ENCODE assay signal across 8 cellular contexts in the genomic region with DNA sequence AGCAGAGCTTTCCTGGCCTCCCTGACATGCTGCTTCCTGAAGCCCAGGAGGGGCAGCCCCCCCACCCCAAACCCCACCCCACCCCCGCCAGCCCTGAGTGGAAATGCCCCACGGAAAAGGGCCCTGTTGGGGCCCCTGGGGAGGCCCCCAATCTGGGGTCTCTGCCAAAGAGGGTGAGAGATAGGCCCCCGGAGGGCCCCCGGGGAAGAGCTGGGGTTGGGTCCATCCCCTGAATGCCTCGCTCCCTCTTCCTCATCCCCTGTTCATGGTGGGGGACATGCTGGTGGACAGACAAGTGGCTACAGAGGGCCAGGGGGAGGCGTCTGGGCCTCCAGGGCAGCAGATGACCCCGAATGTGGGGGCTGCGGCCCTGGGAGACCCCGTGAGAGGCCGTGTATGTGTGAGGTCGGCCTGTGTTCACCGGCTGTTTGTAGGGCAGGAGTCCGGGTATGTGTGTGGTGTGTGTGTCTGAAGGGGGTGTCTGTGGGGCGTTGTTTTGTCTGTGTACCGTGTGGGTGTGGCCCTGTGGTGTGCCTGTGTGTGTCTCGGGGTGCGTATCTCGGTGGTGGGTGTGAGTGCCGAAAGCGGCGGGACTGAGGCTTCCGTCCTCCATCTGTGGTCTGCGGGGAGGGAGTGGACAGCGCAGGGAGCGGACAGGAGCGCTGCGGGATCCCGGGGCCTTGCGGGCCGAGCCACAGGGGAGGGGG. TPM values are rescaled to one million over a fixed set of nuclear protein-coding genes. Genes with fewer than 3 reads are reported as not detected.
DNase-seq lines count a peak whose midpoint lies in the region; ATAC-seq and TF ChIP-seq lines count a peak whose summit lies in the region.

No MANE protein-coding gene starts in this region.

- H3K36me3 ChIP-seq in psoas muscle (ENCODE audit: insufficient read depth in 1 of 2, low read depth in 1 of 2) = no peaks in the 10 kb centered on the region

- H3K9me3 ChIP-seq in AG04450 (ENCODE audit: control insufficient read depth, insufficient read depth, low read length) (no peaks in the 10 kb centered on the region; the same call in 1 of the 2 replicates), psoas muscle (no peaks in the 10 kb centered on the region)

- POLR2A ChIA-PET in AG04450 (lab: Yijun Ruan, JAX) = interaction anchor here (0.6 to 1.0 kb wide), 2 partner anchors 113 to 127 kb away, joined by 3 read pairs; no protein-coding TSS in a partner anchor

- DNase-seq in AG04450 (ENCODE audit: low read depth, low spot score) = no peak
- DNase-seq in M059J (ENCODE audit: low read depth) = peak; percentile 61
- peak; percentile 37 for DNase-seq in activated T-helper 9 cell treated with anti-CD3 and anti-CD28 coated beads, Interleukin-2, amount 50 U/mL, for 16 hours (ENCODE audit: low read depth)
- peak; percentile 51 for DNase-seq in fibroblast of villous mesenchyme (ENCODE audit: low read depth)
- peak in 1 of 2 donors; percentile 43 for DNase-seq in psoas muscle
- no peak for DNase-seq in inferior parietal cortex (ENCODE audit: extremely low spot score)
- DNase-seq in NCI-H2227 treated with DMSO at 0.1 percent for 48 hours (lab: John Stamatoyannopoulos, UW) = no peak

- WGBS in psoas muscle, 3 donors = 23 to 36% (median 25%) methylated on average over 20 to 28 of the region's 30 CpGs

- no peaks in the 10 kb centered on the region for H3K27me3 ChIP-seq in AG04450 (ENCODE audit: control insufficient read depth, insufficient read depth, low read length)
- no peaks in the 10 kb centered on the region for H3K27me3 ChIP-seq in psoas muscle (ENCODE audit: insufficient read depth in 3 of 3, low read length in 2 of 3)

- intact Hi-C loops in psoas muscle (cut with DNase I) = loop anchor here (1.0 to 5.0 kb wide), 5 partner anchors 115 to 471 kb away; no protein-coding TSS in a partner anchor

- TF ChIP-seq CTCF in AG04450 (IDR thresholded peaks at IDR 0.05; ENCODE audit: low read depth, low read length) (no peak), fibroblast of villous mesenchyme (IDR thresholded peaks at IDR 0.05; ENCODE audit: insufficient read depth, low read depth, low read length) (no peak), psoas muscle (IDR thresholded peaks at IDR 0.05) (no peak)

- H3K4me1 ChIP-seq in psoas muscle = peaks cover 18% of the 10 kb centered on the region

- CTCF ChIA-PET in AG04450 (lab: Charles Lee) = interaction anchor here (0.8 to 1.8 kb wide), 4 partner anchors 436 to 478 kb away, joined by 3 to 9 read pairs (median 5); no protein-coding TSS in a partner anchor

- no peak overlapping the region for H3K27ac ChIP-seq in AG04450 (ENCODE audit: low read depth, low read length)
- peak overlapping the region; percentile 73 for H3K27ac ChIP-seq in psoas muscle

- H3K4me3 ChIP-seq in AG04450 (ENCODE audit: low read depth, low read length) = peak overlapping the region; percentile 68
- H3K4me3 ChIP-seq in fibroblast of villous mesenchyme (ENCODE audit: low read depth, low read length) = no peak overlapping the region
- H3K4me3 ChIP-seq in psoas muscle = peak overlapping the region; percentile 73

- ATAC-seq in psoas muscle (peak in 3 of 4 donors; percentile 6 to 8 (median 6)), HG03432 (IDR thresholded peaks at IDR 0.05; ENCODE audit: unreplicated experiment) (no peak)

RNA-seq across cellular contexts. Expression of a gene that starts 11.3 kb away (rescaled TPM):
- polyA plus RNA-seq in AG04450 (2011; rRNA removed) (0.26 and 0.30 TPM in 2 replicates), psoas muscle (not detected)
- not detected in 2 replicates for polyA minus RNA-seq in AG04450 (2011; rRNA and poly(A)+ RNA removed)
- 0.10 TPM in 1 of 2 replicates, not detected in the other for total RNA-seq in M059J (2014; rRNA removed; shearing (Covaris generic))
- total RNA-seq in fibroblast of villous mesenchyme (0.32 TPM in 1 of 2 replicates, not detected in the other), psoas muscle (not detected)

RNA-seq across cellular contexts. Expression of a gene that starts 16.3 kb away (rescaled TPM):
- 49.3 and 50.4 TPM in 2 replicates for polyA plus RNA-seq in AG04450 (2011; rRNA removed)
- 25.3 and 30.8 TPM in 2 replicates for polyA minus RNA-seq in AG04450 (2011; rRNA and poly(A)+ RNA removed)
- 77.0 and 79.5 TPM in 2 replicates for total RNA-seq in M059J (2014; rRNA removed; shearing (Covaris generic))
- 34.8 and 36.3 TPM in 2 replicates for total RNA-seq in fibroblast of villous mesenchyme
- 10 to 100 TPM; 67.5 to 98.2 (median 72.0) TPM for total RNA-seq in psoas muscle
- 100 to 1,000 TPM in 2 of 3 donors, 10 to 100 TPM in 1; 92.9 to 178 (median 112) TPM for polyA plus RNA-seq in psoas muscle

RNA-seq across cellular contexts. Expression of a gene that starts 32.3 kb away (rescaled TPM):
- polyA plus RNA-seq in AG04450 (2011; rRNA removed) (11.6 and 15.3 TPM in 2 replicates), psoas muscle (10 to 100 TPM in 2 of 3 donors, 1 to 10 TPM in 1; 8.0 to 20.2 (median 14.9) TPM)
- 9.4 and 14.0 TPM in 2 replicates for polyA minus RNA-seq in AG04450 (2011; rRNA and poly(A)+ RNA removed)
- total RNA-seq in M059J (2014; rRNA removed; shearing (Covaris generic)) = 17.4 TPM in 2 replicates
- total RNA-seq in fibroblast of villous mesenchyme (16.8 and 20.3 TPM in 2 replicates), psoas muscle (10 to 100 TPM in 1 of 4 donors, 1 to 10 TPM in 3; 6.3 to 11.9 (median 8.6) TPM)

RNA-seq across cellular contexts. Expression of a gene that starts 55.8 kb away (rescaled TPM):
- polyA plus RNA-seq in AG04450 (2011; rRNA removed) (8.3 and 15.0 TPM in 2 replicates), psoas muscle (under 1 TPM; 0.03 to 0.52 (median 0.34) TPM)
- polyA minus RNA-seq in AG04450 (2011; rRNA and poly(A)+ RNA removed) = 4.0 and 4.2 TPM in 2 replicates
- 0.17 and 0.20 TPM in 2 replicates for total RNA-seq in M059J (2014; rRNA removed; shearing (Covaris generic))
- total RNA-seq in fibroblast of villous mesenchyme (under 0.01 and 1.6 TPM in 2 replicates), psoas muscle (1 to 10 TPM in 1 of 4 donors, under 1 TPM in 3; 0.27 to 1.1 (median 0.50) TPM)

Comparison
In these comparisons a context has a peak if more than half of its experiments do, and no peak if none do; other contexts are left out.
1. DNase-seq: peak in M059J (single experiment), activated T-helper 9 cell treated with anti-CD3 and anti-CD28 coated beads, Interleukin-2, amount 50 U/mL, for 16 hours (single experiment) and fibroblast of villous mesenchyme (single experiment); none in AG04450 (single experiment), inferior parietal cortex (single experiment) and NCI-H2227 treated with DMSO at 0.1 percent for 48 hours (single experiment).